In genomic region chr12:79927772-79928474, GRCh38 we compare ENCODE assay signal across 8 cellular contexts. TPM values are rescaled to one million over a fixed set of nuclear protein-coding genes. Genes with fewer than 3 reads are reported as not detected.
DNase-seq lines count a peak whose midpoint lies in the region; ATAC-seq and TF ChIP-seq lines count a peak whose summit lies in the region.

No MANE protein-coding gene starts in this region.

- 0 out of 2 replicates have a peak overlapping the region, but pooled peaks have one; percentile 30 for H3K4me3 Mint-ChIP-seq in HFFc6
- no peak overlapping the region for H3K4me3 Mint-ChIP-seq in activated naive CD8-positive, alpha-beta T cell

- H3K9me3 Mint-ChIP-seq in HFFc6, result no peaks in the 10 kb centered on the region
- no peaks in the 10 kb centered on the region for H3K9me3 Mint-ChIP-seq in activated naive CD8-positive, alpha-beta T cell (ENCODE audit: low read depth)

- intact Hi-C loops in lower leg skin (cut with DNase I; ENCODE audit: low total_unique reads), result no loop called here

- WGBS in lower leg skin, 2 donors, result 10 to 17% methylated on average over 1 of the region's 1 CpG

- peak; percentile 100 for ATAC-seq in GM18520 (IDR thresholded peaks at IDR 0.05; ENCODE audit: unreplicated experiment)

- H3K36me3 Mint-ChIP-seq in HFFc6 (ENCODE audit: low read depth), result peaks cover 20% of the 10 kb centered on the region
- no peaks in the 10 kb centered on the region for H3K36me3 Mint-ChIP-seq in activated naive CD8-positive, alpha-beta T cell

- H3K27me3 Mint-ChIP-seq in HFFc6 (ENCODE audit: insufficient read depth), result no peaks in the 10 kb centered on the region
- H3K27me3 Mint-ChIP-seq in activated naive CD8-positive, alpha-beta T cell, result no peaks in the 10 kb centered on the region

- peak overlapping the region; percentile 47 for H3K27ac Mint-ChIP-seq in HFFc6
- peak overlapping the region; percentile 82 for H3K27ac Mint-ChIP-seq in activated naive CD8-positive, alpha-beta T cell

- no peak for DNase-seq in HFFc6
- peak; percentile 39 for DNase-seq in NAMALWA (ENCODE audit: low spot score)
- peak; percentile 10 to 30 for DNase-seq in stimulated activated CD8-positive, alpha-beta memory T cell treated with anti-CD3 and anti-CD28 coated beads, Interleukin-4, amount 100 ng/mL, for 4 hours (ENCODE audit: low read depth in 2 of 2, low spot score in 1 of 2)
- no peak for DNase-seq in inferior parietal cortex (ENCODE audit: extremely low spot score)
- no peak for DNase-seq in lower leg skin (ENCODE audit: low spot score in 2 of 2)
- DNase-seq in NCI-H2227 (lab: John Stamatoyannopoulos, UW; ENCODE audit: unreplicated experiment), result no peak

- no peak for TF ChIP-seq CTCF in HFFc6 (IDR thresholded peaks at IDR 0.05)
- TF ChIP-seq CTCF in lower leg skin (IDR thresholded peaks at IDR 0.05), result no peak

- no peak overlapping the region for H3K4me3 ChIP-seq in lower leg skin (ENCODE audit: low read depth, poor library complexity, severe bottlenecking)

- peaks cover 64% of the 10 kb centered on the region for H3K4me1 Mint-ChIP-seq in HFFc6 (ENCODE audit: low read depth)
- H3K4me1 Mint-ChIP-seq in activated naive CD8-positive, alpha-beta T cell (ENCODE audit: low read depth), result peaks cover 63% of the 10 kb centered on the region

- no peak for TF ChIP-seq POLR2A in lower leg skin (IDR thresholded peaks at IDR 0.05)

RNA-seq across cellular contexts. Expression of gene PPP1R12A, which starts 7.0 kb away (rescaled TPM):
- total RNA-seq in HFFc6 (2021; fragmentation: NEBNext Ultra II Directional; extraction: Animal tissue kit (Norgen Biotek cat#: 25700)), result 100 to 1,000 TPM; 104 to 122 (median 113) TPM
- total RNA-seq in lower leg skin, result 10 to 100 TPM; 47.6 to 64.1 (median 56.6) TPM

Comparison
In these comparisons a context has a peak if more than half of its experiments do, and no peak if none do; other contexts are left out.
1. DNase-seq: peak in NAMALWA (single experiment) and stimulated activated CD8-positive, alpha-beta memory T cell treated with anti-CD3 and anti-CD28 coated beads, Interleukin-4, amount 100 ng/mL, for 4 hours (2 of 2); none in HFFc6 (single experiment), inferior parietal cortex (single experiment), lower leg skin (0 of 2) and NCI-H2227 (single experiment).